1 cellular context compared by ENCODE assay signal in genomic region chr19:57389730-57390598, GRCh38.
A peak's percentile ranks its signal among the peaks of the same experiment; 100 is the strongest.
TF ChIP-seq lines count a peak whose summit lies in the region.

Gene ZNF548 (plus strand): TSS chr19:57389854. CDS start chr19:57390100, 246 bp downstream.

TF ChIP-seq in K562, 482 proteins besides CTCF, POLR2A, EP300 and RAD21 (continued from another document and continues in another):
- TF ChIP-seq SIRT6 (IDR thresholded peaks at IDR 0.05; ENCODE audit: low read depth, low read length), result no peak
- no peak for TF ChIP-seq ELF2 (CRISPR knock-in tag; IDR thresholded peaks at IDR 0.05)
- TF ChIP-seq KDM4B (IDR thresholded peaks at IDR 0.05; ENCODE audit: borderline replicate concordance in 2 of 2, low read depth in 1 of 2), result 0 out of 4 replicates have a peak, but pooled peaks of 1 of the 2 experiments have one; percentile 53
- TF ChIP-seq ZNF76 (CRISPR knock-in tag; IDR thresholded peaks at IDR 0.05; ENCODE audit: borderline replicate concordance), result no peak
- TF ChIP-seq NR2C1 (IDR thresholded peaks at IDR 0.05), result no peak
- no peak; the same call in 1 of the 2 replicates for TF ChIP-seq NR2C1 (tag; IDR thresholded peaks at IDR 0.05)
- TF ChIP-seq JUND (IDR thresholded peaks at IDR 0.05; ENCODE audit: borderline replicate concordance, low read depth, low read length), result peak; percentile 88
- TF ChIP-seq JUND (tag; IDR thresholded peaks at IDR 0.05; ENCODE audit: borderline replicate concordance, low read depth, low read length), result peak; percentile 87
- no peak for TF ChIP-seq STAT5A (IDR thresholded peaks at IDR 0.05; ENCODE audit: borderline replicate concordance, low read length)
- TF ChIP-seq ZBTB5 (IDR thresholded peaks at IDR 0.05), result no peak
- TF ChIP-seq BMI1 (IDR thresholded peaks at IDR 0.05; ENCODE audit: low read length), result no peak
- no peak for TF ChIP-seq CHD7 (IDR thresholded peaks at IDR 0.05; ENCODE audit: low read depth, low read length)
- peak; percentile 80 for TF ChIP-seq TARDBP (IDR thresholded peaks at IDR 0.05)
- no peak for TF ChIP-seq ZNF324 (CRISPR knock-in tag; IDR thresholded peaks at IDR 0.05)
- no peak for TF ChIP-seq HMG20B (CRISPR knock-in tag; IDR thresholded peaks at IDR 0.05)
- TF ChIP-seq ZNF445 (CRISPR knock-in tag; IDR thresholded peaks at IDR 0.05; ENCODE audit: low read depth), result no peak
- TF ChIP-seq GATA2 (CRISPR knock-in tag; IDR thresholded peaks at IDR 0.05), result no peak
- TF ChIP-seq ZKSCAN3 (CRISPR knock-in tag; IDR thresholded peaks at IDR 0.05), result no peak
- TF ChIP-seq REST (CRISPR knock-in tag; IDR thresholded peaks at IDR 0.05; ENCODE audit: low read depth), result no peak
- no peak for TF ChIP-seq DMBX1 (CRISPR knock-in tag; IDR thresholded peaks at IDR 0.05; ENCODE audit: borderline replicate concordance)
- no peak for TF ChIP-seq PTTG1 (tag; IDR thresholded peaks at IDR 0.05; ENCODE audit: low read depth)
- no peak for TF ChIP-seq IFI16 (CRISPR knock-in tag; IDR thresholded peaks at IDR 0.05)
- TF ChIP-seq NUFIP1 (IDR thresholded peaks at IDR 0.05; ENCODE audit: partially characterized antibody), result no peak
- no peak for TF ChIP-seq TCFL5 (CRISPR knock-in tag; conservative IDR thresholded peaks at IDR 0.05)
- TF ChIP-seq ZBED1 (IDR thresholded peaks at IDR 0.05), result no peak
- no peak for TF ChIP-seq MYBL2 (IDR thresholded peaks at IDR 0.05; ENCODE audit: low read depth)
- TF ChIP-seq MYBL2 (CRISPR knock-in tag; IDR thresholded peaks at IDR 0.05; ENCODE audit: borderline replicate concordance), result no peak
- TF ChIP-seq VEZF1 (CRISPR knock-in tag; IDR thresholded peaks at IDR 0.05), result peak; percentile 60
- TF ChIP-seq SMARCE1 (IDR thresholded peaks at IDR 0.05), result no peak
- no peak for TF ChIP-seq MAFG (tag; conservative IDR thresholded peaks at IDR 0.05)
- TF ChIP-seq PHB (CRISPR knock-in tag; IDR thresholded peaks at IDR 0.05), result no peak
- TF ChIP-seq SMARCB1 (IDR thresholded peaks at IDR 0.05; ENCODE audit: insufficient read length, low read depth), result no peak
- TF ChIP-seq ZNF766 (CRISPR knock-in tag; conservative IDR thresholded peaks at IDR 0.05), result no peak; the same call in 1 of the 2 replicates
- no peak for TF ChIP-seq TAL1 (IDR thresholded peaks at IDR 0.05)
- peak; percentile 15; the same call in 1 of the 2 replicates for TF ChIP-seq ZBTB7A (IDR thresholded peaks at IDR 0.05; ENCODE audit: borderline replicate concordance, control insufficient read depth, low read depth, low read length)
- TF ChIP-seq ZFPM2 (CRISPR knock-in tag; IDR thresholded peaks at IDR 0.05), result no peak
- no peak for TF ChIP-seq RNF219 (CRISPR knock-in tag; IDR thresholded peaks at IDR 0.05)
- TF ChIP-seq U2AF2 (optimal IDR thresholded peaks at IDR 0.05; ENCODE audit: low read depth, low read length), result no peak
- no peak for TF ChIP-seq MCM2 (IDR thresholded peaks at IDR 0.05; ENCODE audit: low read depth)
- TF ChIP-seq CTBP1 (IDR thresholded peaks at IDR 0.05; ENCODE audit: borderline replicate concordance), result no peak
- no peak for TF ChIP-seq ZC3H4 (CRISPR knock-in tag; IDR thresholded peaks at IDR 0.05; ENCODE audit: borderline replicate concordance)
- no peak for TF ChIP-seq ZNF140 (CRISPR knock-in tag; IDR thresholded peaks at IDR 0.05)
